Comparison of ENCODE assay signal across 8 cellular contexts in genomic region chr18:6729247-6730091, GRCh38. TPM values are rescaled to one million over a fixed set of nuclear protein-coding genes. Genes with fewer than 3 reads are reported as not detected.
DNase-seq lines count a peak whose midpoint lies in the region; ATAC-seq, FAIRE-seq and TF ChIP-seq lines count a peak whose summit lies in the region.

Gene ARHGAP28 (plus strand): TSS chr18:6729716. CDS start chr18:6729822, 106 bp downstream.

- peak within 1 kb of the TSS; percentile 70 for H3K9ac ChIP-seq in NT2/D1 (ENCODE audit: insufficient read length, low read depth)

- peak in 4 of 5 experiments; percentile 31 to 39 (median 34) for TF ChIP-seq CTCF in gastrocnemius medialis (IDR thresholded peaks at IDR 0.05 in 4 of 5, conservative IDR thresholded peaks at IDR 0.05 in 1 of 5)

- intact Hi-C loops in gastrocnemius medialis (cut with DNase I; ENCODE audit: low total_unique reads): loop anchor here (2.0 to 10.0 kb wide), 5 partner anchors 53 to 1432 kb away; partner anchors contain the start of gene ZBTB14

- H3K4me1 ChIP-seq in NT2/D1 (ENCODE audit: insufficient read depth, insufficient read length) (no peaks in the 10 kb centered on the region), gastrocnemius medialis (peaks cover 11 to 35% of the 10 kb centered on the region in 2 donors)

- H3K4me3 ChIP-seq in NT2/D1 (ENCODE audit: insufficient read length, low read depth) (peak within 1 kb of the TSS; percentile 68), gastrocnemius medialis (peak within 1 kb of the TSS; percentile 60 to 67 (median 64))

- no peaks in the 10 kb centered on the region for H3K36me3 Mint-ChIP-seq in central memory CD8-positive, alpha-beta T cell (ENCODE audit: insufficient read depth)
- H3K36me3 Mint-ChIP-seq in immature natural killer cell: no peaks in the 10 kb centered on the region

- FAIRE-seq in GM12892 (lab: Jason Lieb, UNC): no peak

- H3K9me3 ChIP-seq in NT2/D1 (ENCODE audit: insufficient read depth, low read length) (no peaks in the 10 kb centered on the region), gastrocnemius medialis (no peaks in the 10 kb centered on the region)

- no peaks in the 10 kb centered on the region for H3K27me3 ChIP-seq in NT2/D1 (ENCODE audit: insufficient read depth, insufficient read length)
- H3K27me3 ChIP-seq in gastrocnemius medialis: no peaks in the 10 kb centered on the region

- peak within 1 kb of the TSS; percentile 80 to 88 (median 88) for H3K27ac ChIP-seq in gastrocnemius medialis

- in situ Hi-C loops in ACHN (cut with HindIII; ENCODE audit: low pct_ligation_motif_present, low pct_unique_long_range_greater_than_20kb, low sequenced_read_pairs) (no loop called here), gastrocnemius medialis (cut with MboI; ENCODE audit: low sequenced_read_pairs in 4 of 4) (loop anchor here in 1 of 4 donors (10.0 kb wide), 1 partner anchor 155 kb away; no protein-coding TSS in a partner anchor)

- H3K27ac Mint-ChIP-seq in central memory CD8-positive, alpha-beta T cell (ENCODE audit: low read depth): no peak within 1 kb of the TSS
- no peak within 1 kb of the TSS for H3K27ac Mint-ChIP-seq in immature natural killer cell

- peak; percentile 46 for ATAC-seq in HG03565 (IDR thresholded peaks at IDR 0.05; ENCODE audit: unreplicated experiment)
- no peak for ATAC-seq in central memory CD8-positive, alpha-beta T cell (replicated peaks; ENCODE audit: extremely low read depth, poor library complexity, severe bottlenecking)
- peak; percentile 60 to 73 for ATAC-seq in gastrocnemius medialis
- no peak for ATAC-seq in GM18520 (IDR thresholded peaks at IDR 0.05; ENCODE audit: unreplicated experiment)

- H3K9me3 Mint-ChIP-seq in central memory CD8-positive, alpha-beta T cell: peaks cover 7% of the 10 kb centered on the region
- H3K9me3 Mint-ChIP-seq in immature natural killer cell: peaks cover 0 to 6% (median 1%) of the 10 kb centered on the region in 6 donors

- TF ChIP-seq POLR2A in GM12892 (IDR thresholded peaks at IDR 0.05; ENCODE audit: low read depth, low read length) (no peak), gastrocnemius medialis (IDR thresholded peaks at IDR 0.05) (peak; percentile 59 to 72)

- H3K4me3 Mint-ChIP-seq in central memory CD8-positive, alpha-beta T cell: peak within 1 kb of the TSS; percentile 34
- H3K4me3 Mint-ChIP-seq in immature natural killer cell: peak within 1 kb of the TSS; percentile 21 to 61 (median 56)

- H3K36me3 ChIP-seq in NT2/D1 (ENCODE audit: insufficient read depth, insufficient read length, low read length) (no peaks in the 10 kb centered on the region), gastrocnemius medialis (no peaks in the 10 kb centered on the region)

- DNase-seq in ACHN (peak; percentile 74), GM12892 (ENCODE audit: insufficient read length) (peak; percentile 31), NT2/D1 (ENCODE audit: low read depth, low spot score) (peak; percentile 83), immature natural killer cell (no peak), gastrocnemius medialis (peak; percentile 50 to 78)
- no peak for DNase-seq in central memory CD8-positive, alpha-beta T cell (ENCODE audit: low spot score in 2 of 2)

- H3K27me3 Mint-ChIP-seq in central memory CD8-positive, alpha-beta T cell: peaks cover 9% of the 10 kb centered on the region
- H3K27me3 Mint-ChIP-seq in immature natural killer cell (ENCODE audit: low read depth in 3 of 3): peaks cover 3 to 9% (median 6%) of the 10 kb centered on the region in 3 donors

- no peaks in the 10 kb centered on the region for H3K4me1 Mint-ChIP-seq in central memory CD8-positive, alpha-beta T cell
- peaks cover 0 to 5% of the 10 kb centered on the region in 2 donors for H3K4me1 Mint-ChIP-seq in immature natural killer cell

RNA-seq across cellular contexts. Expression of gene ARHGAP28, which starts in this region (rescaled TPM):
- polyA plus RNA-seq in GM12892 (2012; ENCODE audit: missing spikeins): not detected
- not detected for polyA plus RNA-seq in immature natural killer cell
- total RNA-seq in gastrocnemius medialis: 10 to 100 TPM in 1 of 4 donors, 1 to 10 TPM in 3; 4.6 to 17.9 (median 6.2) TPM

Comparison
In these comparisons a context has a peak if more than half of its experiments do, and no peak if none do; other contexts are left out.
1. DNase-seq: peak in ACHN (single experiment), GM12892 (single experiment), NT2/D1 (single experiment) and gastrocnemius medialis (2 of 2); none in central memory CD8-positive, alpha-beta T cell (0 of 2) and immature natural killer cell (0 of 3).
2. ATAC-seq: peak in HG03565 (single experiment) and gastrocnemius medialis (2 of 2); none in central memory CD8-positive, alpha-beta T cell (single experiment) and GM18520 (single experiment).